Comparison of ENCODE assay signal across 11 cellular contexts in genomic region chr6:36822506-36823269, GRCh38. TPM values are rescaled to one million over a fixed set of nuclear protein-coding genes. Genes with fewer than 3 reads are reported as not detected.
A peak's percentile ranks its signal among the peaks of the same experiment; 100 is the strongest.
DNase-seq lines count a peak whose midpoint lies in the region; ATAC-seq and TF ChIP-seq lines count a peak whose summit lies in the region.
"Had no signal": no experiment of that assay in that cellular context is flagged by ENCODE, and none has a peak within 500 bp of the region (broad histone marks: within the 10 kb centered on the region; RNA-seq: fewer than 3 reads in every experiment).

No MANE protein-coding gene starts in this region.

- intact Hi-C loops in heart left ventricle (cut with DNase I), result loop anchor here in 1 of 10 donors (10.0 kb wide), 1 partner anchor 198 kb away; no protein-coding TSS in a partner anchor
- intact Hi-C loops in Right ventricle myocardium inferior (cut with DNase I), result no loop called here

- POLR2A ChIA-PET in naive thymus-derived CD8-positive, alpha-beta T cell (lab: Charles Lee), result no interaction called here

- peak overlapping the region; percentile 6 for H3K4me2 ChIP-seq in neural progenitor cell

- peaks cover 5% of the 10 kb centered on the region for H3F3A ChIP-seq in neural progenitor cell (ENCODE audit: low read depth)

- H3K27ac Mint-ChIP-seq in neural progenitor cell, result peak overlapping the region; percentile 86
- no peak overlapping the region for H3K27ac Mint-ChIP-seq in naive thymus-derived CD8-positive, alpha-beta T cell
- H3K27ac Mint-ChIP-seq: activated CD4-positive, alpha-beta T cell treated with anti-CD3 and anti-CD28 coated beads for 36 hours had no signal

- no peaks in the 10 kb centered on the region for H3K9me3 ChIP-seq in heart left ventricle
- no peaks in the 10 kb centered on the region for H3K9me3 ChIP-seq in neural progenitor cell (ENCODE audit: low read depth)

- no peaks in the 10 kb centered on the region for H3K9me3 Mint-ChIP-seq in neural progenitor cell
- H3K9me3 Mint-ChIP-seq in naive thymus-derived CD8-positive, alpha-beta T cell, result peaks cover 0 to 1% (median 0%) of the 10 kb centered on the region in 9 donors
- no peaks in the 10 kb centered on the region for H3K9me3 Mint-ChIP-seq in activated T-cell treated with anti-CD3 and anti-CD28 coated beads, Interleukin-2, amount 50 U/mL, for 4 hours
- H3K9me3 Mint-ChIP-seq: stimulated activated naive CD8-positive, alpha-beta T cell treated with anti-CD3 and anti-CD28 coated beads, Interleukin-15, amount 100 ng/mL, for 72 hours had no signal

- no peaks in the 10 kb centered on the region for H3K27me3 ChIP-seq in heart left ventricle
- no peaks in the 10 kb centered on the region for H3K27me3 ChIP-seq in neural progenitor cell

- DNase-seq in heart left ventricle (peak in 4 of 5 donors; percentile 31 to 71 (median 59)), Right ventricle myocardium inferior (ENCODE audit: missing footprints) (no peak), epithelial cell of esophagus (ENCODE audit: low read depth) (peak; percentile 74), neural progenitor cell (ENCODE audit: low spot score) (peak; percentile 65)
- no peak for DNase-seq in effector CD4-positive, alpha-beta T cell
- DNase-seq in naive thymus-derived CD8-positive, alpha-beta T cell, result no peak
- no peak for DNase-seq in activated T-cell treated with anti-CD3 and anti-CD28 coated beads, Interleukin-2, amount 50 U/mL, for 4 hours
- DNase-seq: activated CD4-positive, alpha-beta T cell treated with anti-CD3 and anti-CD28 coated beads for 36 hours; NCI-H1105 treated with DMSO at 0.1 percent for 48 hours; stimulated activated naive CD8-positive, alpha-beta T cell treated with anti-CD3 and anti-CD28 coated beads, Interleukin-15, amount 100 ng/mL, for 72 hours had no signal

- H3K4me3 ChIP-seq in heart left ventricle (no peak overlapping the region), epithelial cell of esophagus (ENCODE audit: low read length) (no peak overlapping the region), neural progenitor cell (no peak overlapping the region)

- H3K79me2 ChIP-seq in neural progenitor cell (ENCODE audit: low read depth), result no peaks in the 10 kb centered on the region

- H3K4me1 ChIP-seq in heart left ventricle, result peaks cover 0 to 73% (median 50%) of the 10 kb centered on the region in 12 donors
- H3K4me1 ChIP-seq in neural progenitor cell, result peaks cover 25% of the 10 kb centered on the region

- H3K4me1 Mint-ChIP-seq in neural progenitor cell, result peaks cover 80% of the 10 kb centered on the region
- H3K4me1 Mint-ChIP-seq in naive thymus-derived CD8-positive, alpha-beta T cell, result peaks cover 4 to 5% (median 5%) of the 10 kb centered on the region in 4 donors
- peaks cover 4% of the 10 kb centered on the region for H3K4me1 Mint-ChIP-seq in activated T-cell treated with anti-CD3 and anti-CD28 coated beads, Interleukin-2, amount 50 U/mL, for 4 hours (ENCODE audit: low read depth)

- H3K27ac ChIP-seq in heart left ventricle, result peak overlapping the region in 11 of 12 donors; percentile 59 to 94 (median 74)
- H3K27ac ChIP-seq in neural progenitor cell, result no peak overlapping the region

- TF ChIP-seq POLR2A in heart left ventricle (IDR thresholded peaks at IDR 0.05), result no peak

- TF ChIP-seq CTCF in heart left ventricle (IDR thresholded peaks at IDR 0.05) (no peak), epithelial cell of esophagus (IDR thresholded peaks at IDR 0.05; ENCODE audit: insufficient read depth, low read depth, low read length, missing control alignments) (no peak), neural progenitor cell (IDR thresholded peaks at IDR 0.05) (no peak)

- no peaks in the 10 kb centered on the region for H3K36me3 Mint-ChIP-seq in neural progenitor cell
- no peaks in the 10 kb centered on the region for H3K36me3 Mint-ChIP-seq in naive thymus-derived CD8-positive, alpha-beta T cell
- no peaks in the 10 kb centered on the region for H3K36me3 Mint-ChIP-seq in activated T-cell treated with anti-CD3 and anti-CD28 coated beads, Interleukin-2, amount 50 U/mL, for 4 hours (ENCODE audit: insufficient read depth)

- H4K20me1 ChIP-seq in neural progenitor cell (ENCODE audit: low read depth), result no peaks in the 10 kb centered on the region

- no peak overlapping the region for H3K9ac ChIP-seq in neural progenitor cell

- peak; percentile 5 to 70 (median 18) for ATAC-seq in heart left ventricle
- ATAC-seq in Right ventricle myocardium inferior, result no peak
- no peak for ATAC-seq in naive thymus-derived CD8-positive, alpha-beta T cell
- no peak for ATAC-seq in GM21619 (IDR thresholded peaks at IDR 0.05; ENCODE audit: unreplicated experiment)
- ATAC-seq in activated T-cell treated with anti-CD3 and anti-CD28 coated beads, Interleukin-2, amount 50 U/mL, for 4 hours, result no peak
- ATAC-seq: activated CD4-positive, alpha-beta T cell treated with anti-CD3 and anti-CD28 coated beads for 36 hours; stimulated activated naive CD8-positive, alpha-beta T cell treated with anti-CD3 and anti-CD28 coated beads, Interleukin-15, amount 100 ng/mL, for 72 hours had no signal

- H3K4me3 Mint-ChIP-seq in neural progenitor cell, result no peak overlapping the region
- H3K4me3 Mint-ChIP-seq in naive thymus-derived CD8-positive, alpha-beta T cell, result no peak overlapping the region
- no peak overlapping the region for H3K4me3 Mint-ChIP-seq in activated T-cell treated with anti-CD3 and anti-CD28 coated beads, Interleukin-2, amount 50 U/mL, for 4 hours
- H3K4me3 Mint-ChIP-seq: activated CD4-positive, alpha-beta T cell treated with anti-CD3 and anti-CD28 coated beads for 36 hours; stimulated activated naive CD8-positive, alpha-beta T cell treated with anti-CD3 and anti-CD28 coated beads, Interleukin-15, amount 100 ng/mL, for 72 hours had no signal

- H2AFZ ChIP-seq in neural progenitor cell (replicated peaks), result no peak overlapping the region

- H3K36me3 ChIP-seq in heart left ventricle (no peaks in the 10 kb centered on the region), neural progenitor cell (no peaks in the 10 kb centered on the region)

- WGBS in heart left ventricle, 4 donors, result 65 to 76% (median 70%) methylated on average over 18 to 19 of the region's 19 CpGs

- peaks cover 32% of the 10 kb centered on the region for H3K27me3 Mint-ChIP-seq in neural progenitor cell (ENCODE audit: insufficient read depth, low read depth)
- peaks cover 0 to 8% (median 7%) of the 10 kb centered on the region in 5 donors for H3K27me3 Mint-ChIP-seq in naive thymus-derived CD8-positive, alpha-beta T cell
- no peaks in the 10 kb centered on the region for H3K27me3 Mint-ChIP-seq in activated T-cell treated with anti-CD3 and anti-CD28 coated beads, Interleukin-2, amount 50 U/mL, for 4 hours (ENCODE audit: low read depth)

RNA-seq across cellular contexts. Expression of gene CPNE5, which starts 16.6 kb away (rescaled TPM):
- 100 to 1,000 TPM in 1 of 9 donors, 10 to 100 TPM in 7, 1 to 10 TPM in 1; 5.2 to 111 (median 28.4) TPM for total RNA-seq in heart left ventricle
- polyA plus RNA-seq in heart left ventricle, result 10 to 100 TPM in 1 of 2 donors, 1 to 10 TPM in 1; 4.0 to 12.1 TPM
- 10.9 TPM for total RNA-seq in Right ventricle myocardium inferior
- 0.56 TPM in 1 of 2 replicates, not detected in the other for total RNA-seq in neural progenitor cell (ENCODE audit: low replicate concordance)
- under 1 TPM; 0.57 to 0.85 TPM for total RNA-seq in naive thymus-derived CD8-positive, alpha-beta T cell
- polyA plus RNA-seq in naive thymus-derived CD8-positive, alpha-beta T cell, result under 1 TPM; 0.14 to 0.33 (median 0.26) TPM
- under 1 TPM; 0.26 to 0.52 (median 0.28) TPM for total RNA-seq in activated T-cell treated with anti-CD3 and anti-CD28 coated beads, Interleukin-2, amount 50 U/mL, for 4 hours

RNA-seq across cellular contexts. Expression of gene PPIL1, which starts 51.9 kb away (rescaled TPM):
- total RNA-seq in heart left ventricle (10 to 100 TPM; 30.9 to 61.6 (median 42.6) TPM), Right ventricle myocardium inferior (70.1 TPM), neural progenitor cell (ENCODE audit: low replicate concordance) (81.6 and 93.1 TPM in 2 replicates)
- 10 to 100 TPM; 42.6 to 69.3 TPM for polyA plus RNA-seq in heart left ventricle
- 10 to 100 TPM; 10.3 to 11.5 TPM for total RNA-seq in naive thymus-derived CD8-positive, alpha-beta T cell
- polyA plus RNA-seq in naive thymus-derived CD8-positive, alpha-beta T cell, result 10 to 100 TPM; 27.1 to 34.2 (median 27.6) TPM
- 10 to 100 TPM; 79.9 to 82.7 (median 81.5) TPM for total RNA-seq in activated T-cell treated with anti-CD3 and anti-CD28 coated beads, Interleukin-2, amount 50 U/mL, for 4 hours

Comparison
In these comparisons a context has a peak if more than half of its experiments do, and no peak if none do; other contexts are left out.
1. ATAC-seq: peak in heart left ventricle (4 of 4); none in Right ventricle myocardium inferior (single experiment), naive thymus-derived CD8-positive, alpha-beta T cell (0 of 2), GM21619 (single experiment) and activated T-cell treated with anti-CD3 and anti-CD28 coated beads, Interleukin-2, amount 50 U/mL, for 4 hours (0 of 2).
2. DNase-seq: peak in heart left ventricle (4 of 5), epithelial cell of esophagus (single experiment) and neural progenitor cell (single experiment); none in Right ventricle myocardium inferior (single experiment), effector CD4-positive, alpha-beta T cell (single experiment), naive thymus-derived CD8-positive, alpha-beta T cell (0 of 10) and activated T-cell treated with anti-CD3 and anti-CD28 coated beads, Interleukin-2, amount 50 U/mL, for 4 hours (single experiment).